8 cellular contexts compared by ENCODE assay signal in genomic region chr5:75716715-75717081, GRCh38. TPM values are rescaled to one million over a fixed set of nuclear protein-coding genes. Genes with fewer than 3 reads are reported as not detected.
DNase-seq lines count a peak whose midpoint lies in the region; ATAC-seq and TF ChIP-seq lines count a peak whose summit lies in the region.

No MANE protein-coding gene starts in this region.

- peaks cover 4% of the 10 kb centered on the region for H3K36me3 ChIP-seq in left ventricle myocardium inferior
- no peaks in the 10 kb centered on the region for H3K36me3 ChIP-seq in stomach smooth muscle (ENCODE audit: control insufficient read depth in 2 of 2, insufficient read depth in 2 of 2, low read length in 2 of 2)

- no peak for TF ChIP-seq CTCF in left ventricle myocardium inferior (IDR thresholded peaks at IDR 0.05; ENCODE audit: borderline replicate concordance)

- DNase-seq in left ventricle myocardium inferior = no peak
- DNase-seq in Right ventricle myocardium inferior (ENCODE audit: missing footprints) = no peak
- DNase-seq in activated T-cell treated with anti-CD3 and anti-CD28 coated beads, Interleukin-2, amount 50 U/mL, for 72 hours = no peak
- DNase-seq in NCI-H446 (lab: John Stamatoyannopoulos, UW) = no peak
- DNase-seq in stimulated activated CD4-positive, alpha-beta T cell treated with anti-CD3 and anti-CD28 coated beads, Interleukin-2, amount 100 ng/mL, for 48 hours = no peak

- H3K27ac Mint-ChIP-seq in activated T-cell treated with anti-CD3 and anti-CD28 coated beads, Interleukin-2, amount 50 U/mL, for 72 hours = peak overlapping the region; percentile 95

- H3K27me3 ChIP-seq in left ventricle myocardium inferior (ENCODE audit: low read depth) = no peaks in the 10 kb centered on the region
- no peaks in the 10 kb centered on the region for H3K27me3 ChIP-seq in stomach smooth muscle (ENCODE audit: control insufficient read depth in 1 of 2, insufficient read depth in 2 of 2, low read length in 2 of 2)

- peak overlapping the region; percentile 95 for H3K4me3 ChIP-seq in left ventricle myocardium inferior
- peak overlapping the region; percentile 66 for H3K4me3 ChIP-seq in iPS-11a (ENCODE audit: low read depth, low read length)
- H3K4me3 ChIP-seq in stomach smooth muscle (ENCODE audit: low read length in 2 of 2) = peak overlapping the region; percentile 89 to 99

- no peaks in the 10 kb centered on the region for H3K9me3 Mint-ChIP-seq in activated T-cell treated with anti-CD3 and anti-CD28 coated beads, Interleukin-2, amount 50 U/mL, for 72 hours

- peaks cover 47% of the 10 kb centered on the region for H3K4me1 Mint-ChIP-seq in activated T-cell treated with anti-CD3 and anti-CD28 coated beads, Interleukin-2, amount 50 U/mL, for 72 hours (ENCODE audit: low read depth)

- H3K9me3 ChIP-seq in left ventricle myocardium inferior (replicated peaks) (no peaks in the 10 kb centered on the region), stomach smooth muscle (ENCODE audit: control insufficient read depth in 2 of 2, low read length in 2 of 2) (no peaks in the 10 kb centered on the region)

- H3K9ac ChIP-seq in stomach smooth muscle (ENCODE audit: low read length in 2 of 2) = peak overlapping the region; percentile 60 to 88

- ATAC-seq in Right ventricle myocardium inferior = no peak
- ATAC-seq in HG03045 (IDR thresholded peaks at IDR 0.05; ENCODE audit: unreplicated experiment) = peak; percentile 22
- ATAC-seq in activated T-cell treated with anti-CD3 and anti-CD28 coated beads, Interleukin-2, amount 50 U/mL, for 72 hours (replicated peaks in 1 of 2) = peak; percentile 2 to 4

- H3K4me3 Mint-ChIP-seq in activated T-cell treated with anti-CD3 and anti-CD28 coated beads, Interleukin-2, amount 50 U/mL, for 72 hours = peak overlapping the region; percentile 96 to 97

- intact Hi-C loops in left ventricle myocardium inferior (cut with micrococcal nuclease) = no loop called here
- intact Hi-C loops in Right ventricle myocardium inferior (cut with DNase I) = no loop called here

- no peaks in the 10 kb centered on the region for H3K27me3 Mint-ChIP-seq in activated T-cell treated with anti-CD3 and anti-CD28 coated beads, Interleukin-2, amount 50 U/mL, for 72 hours (ENCODE audit: low read depth)

- peak overlapping the region; percentile 91 for H3K27ac ChIP-seq in left ventricle myocardium inferior (replicated peaks)
- H3K27ac ChIP-seq in stomach smooth muscle (ENCODE audit: low read length) = peak overlapping the region; percentile 77

- peaks cover 10 to 22% of the 10 kb centered on the region in 2 donors for H3K36me3 Mint-ChIP-seq in activated T-cell treated with anti-CD3 and anti-CD28 coated beads, Interleukin-2, amount 50 U/mL, for 72 hours (ENCODE audit: insufficient read depth in 2 of 2)

- H3K4me1 ChIP-seq in left ventricle myocardium inferior (peaks cover 18% of the 10 kb centered on the region), stomach smooth muscle (ENCODE audit: control insufficient read depth, insufficient read depth, low read length) (peaks cover 4% of the 10 kb centered on the region)

RNA-seq across cellular contexts. Expression of gene POC5, which starts 0.5 kb away (rescaled TPM):
- total RNA-seq in left ventricle myocardium inferior = 2.7 TPM
- total RNA-seq in Right ventricle myocardium inferior = 3.0 TPM
- 10 to 100 TPM; 27.7 to 36.5 TPM for total RNA-seq in activated T-cell treated with anti-CD3 and anti-CD28 coated beads, Interleukin-2, amount 50 U/mL, for 72 hours
